ENCODE assay signal across 15 cellular contexts in the genomic region with DNA sequence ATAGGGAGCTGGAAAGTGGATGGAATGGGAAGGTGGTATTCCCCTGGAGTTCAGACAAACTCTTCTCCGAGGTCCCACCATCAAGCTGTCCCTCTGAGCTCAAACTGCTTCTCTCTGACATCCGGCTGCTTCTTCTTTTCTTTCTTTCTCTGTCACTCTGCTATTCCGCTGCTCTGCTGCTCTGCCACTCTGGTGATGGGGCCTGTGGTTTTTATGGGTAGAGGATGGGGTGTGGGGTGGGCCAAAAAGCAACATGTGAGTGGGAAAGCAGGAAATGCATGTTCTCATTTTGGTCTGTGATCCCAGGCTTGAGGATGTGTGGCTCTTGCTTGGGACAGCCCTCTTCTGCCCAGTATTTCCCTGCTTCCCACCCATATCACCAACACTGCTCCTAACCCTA. TPM values are rescaled to one million over a fixed set of nuclear protein-coding genes. Genes with fewer than 3 reads are reported as not detected.
DNase-seq lines count a peak whose midpoint lies in the region; ATAC-seq and TF ChIP-seq lines count a peak whose summit lies in the region.
"Had no signal": no experiment of that assay in that cellular context is flagged by ENCODE, and none has a peak within 500 bp of the region (broad histone marks: within the 10 kb centered on the region; RNA-seq: fewer than 3 reads in every experiment).

No MANE protein-coding gene starts in this region.

- peaks cover 50% of the 10 kb centered on the region for H3K4me1 Mint-ChIP-seq in activated T-helper 17 cell treated with anti-CD3 and anti-CD28 coated beads, Interleukin-2, amount 50 U/mL, for 72 hours
- H3K4me1 Mint-ChIP-seq in natural killer cell = peaks cover 49 to 70% of the 10 kb centered on the region in 2 donors

- H4K20me1 ChIP-seq in DOHH2 (ENCODE audit: control insufficient read depth, insufficient read depth, low read depth, low read length) = no peaks in the 10 kb centered on the region
- no peaks in the 10 kb centered on the region for H4K20me1 ChIP-seq in OCI-LY1 (ENCODE audit: insufficient read depth, low read length)

- H3K79me2 ChIP-seq in DOHH2 (ENCODE audit: control insufficient read depth, low read length) (no peaks in the 10 kb centered on the region), OCI-LY1 (ENCODE audit: insufficient read depth, low read length) (no peaks in the 10 kb centered on the region)

- no peak for TF ChIP-seq CTCF in DOHH2 (IDR thresholded peaks at IDR 0.05; ENCODE audit: low read depth, low read length, poor library complexity, severe bottlenecking)
- TF ChIP-seq CTCF in OCI-LY1 (IDR thresholded peaks at IDR 0.05; ENCODE audit: low read length) = no peak
- TF ChIP-seq CTCF in natural killer cell (IDR thresholded peaks at IDR 0.05) = no peak

- peak overlapping the region; percentile 80 for H3K4me3 Mint-ChIP-seq in activated T-helper 17 cell treated with anti-CD3 and anti-CD28 coated beads, Interleukin-2, amount 50 U/mL, for 72 hours
- peak overlapping the region; percentile 85 for H3K4me3 Mint-ChIP-seq in natural killer cell
- H3K4me3 Mint-ChIP-seq: HFFc6, type B pancreatic cell had no signal

- H3K4me3 ChIP-seq in DOHH2 (ENCODE audit: low read length) = no peak overlapping the region
- no peak overlapping the region for H3K4me3 ChIP-seq in OCI-LY1 (ENCODE audit: low read depth, low read length, poor library complexity, severe bottlenecking)
- H3K4me3 ChIP-seq: adrenal gland, heart left ventricle had no signal

- peak; percentile 54 for ATAC-seq in activated T-helper 17 cell treated with anti-CD3 and anti-CD28 coated beads, Interleukin-2, amount 50 U/mL, for 72 hours (replicated peaks)
- peak; percentile 53 to 73 (median 72) for ATAC-seq in natural killer cell
- no peak for ATAC-seq in HG02885 (IDR thresholded peaks at IDR 0.05; ENCODE audit: poor library complexity, unreplicated experiment)
- no peak for ATAC-seq in HG03469 (IDR thresholded peaks at IDR 0.05; ENCODE audit: unreplicated experiment)
- ATAC-seq: heart left ventricle had no signal

- H3K27me3 ChIP-seq in DOHH2 (ENCODE audit: control insufficient read depth, low read length) = no peaks in the 10 kb centered on the region
- no peaks in the 10 kb centered on the region for H3K27me3 ChIP-seq in OCI-LY1 (ENCODE audit: insufficient read depth, low read length)
- H3K27me3 ChIP-seq: adrenal gland, heart left ventricle had no signal

- H3F3A ChIP-seq in DOHH2 (ENCODE audit: control insufficient read depth, insufficient read depth) (peaks cover 59% of the 10 kb centered on the region), OCI-LY1 (ENCODE audit: insufficient read depth, low read length) (no peaks in the 10 kb centered on the region)

- H3K4me1 ChIP-seq in DOHH2 (ENCODE audit: control insufficient read depth, low read length) (peaks cover 57% of the 10 kb centered on the region), OCI-LY1 (ENCODE audit: insufficient read depth, low read length, severe bottlenecking) (peaks cover 30% of the 10 kb centered on the region)

- peak overlapping the region; percentile 87 for H3K27ac Mint-ChIP-seq in activated T-helper 17 cell treated with anti-CD3 and anti-CD28 coated beads, Interleukin-2, amount 50 U/mL, for 72 hours
- H3K27ac Mint-ChIP-seq in natural killer cell = peak overlapping the region; percentile 89 to 92
- H3K27ac Mint-ChIP-seq: HFFc6, type B pancreatic cell had no signal

- H3K27ac ChIP-seq in DOHH2 (ENCODE audit: low read depth, low read length) = no peak overlapping the region
- peak overlapping the region; percentile 70 for H3K27ac ChIP-seq in OCI-LY1 (ENCODE audit: low read depth, low read length, poor library complexity, severe bottlenecking)
- H3K27ac ChIP-seq: adrenal gland had no signal

- H3K36me3 Mint-ChIP-seq in activated T-helper 17 cell treated with anti-CD3 and anti-CD28 coated beads, Interleukin-2, amount 50 U/mL, for 72 hours (ENCODE audit: low read depth) = peaks cover 6% of the 10 kb centered on the region
- H3K36me3 Mint-ChIP-seq in natural killer cell = peaks cover 8% of the 10 kb centered on the region

- intact Hi-C loops in natural killer cell (cut with micrococcal nuclease) = loop anchor here (5.0 kb wide), 1 partner anchor 55 kb away; no protein-coding TSS in a partner anchor

- no peaks in the 10 kb centered on the region for H3K27me3 Mint-ChIP-seq in activated T-helper 17 cell treated with anti-CD3 and anti-CD28 coated beads, Interleukin-2, amount 50 U/mL, for 72 hours
- no peaks in the 10 kb centered on the region for H3K27me3 Mint-ChIP-seq in natural killer cell (ENCODE audit: low read depth in 2 of 2)

- no peak overlapping the region for H2AFZ ChIP-seq in OCI-LY1 (ENCODE audit: low read length)

- H3K9me3 ChIP-seq in DOHH2 (ENCODE audit: control insufficient read depth, insufficient read depth, low read length) (peaks cover 8% of the 10 kb centered on the region; the same call in 1 of the 2 replicates), OCI-LY1 (ENCODE audit: low read length) (no peaks in the 10 kb centered on the region)
- H3K9me3 ChIP-seq: adrenal gland had no signal

- H3K9me3 Mint-ChIP-seq in activated T-helper 17 cell treated with anti-CD3 and anti-CD28 coated beads, Interleukin-2, amount 50 U/mL, for 72 hours = peaks cover 6% of the 10 kb centered on the region
- peaks cover 0 to 4% of the 10 kb centered on the region in 2 donors for H3K9me3 Mint-ChIP-seq in natural killer cell
- H3K9me3 Mint-ChIP-seq: HFFc6, type B pancreatic cell had no signal

- H3K9ac ChIP-seq in OCI-LY1 (ENCODE audit: low read length) = no peak overlapping the region; the same call in 1 of the 2 replicates

- H3K36me3 ChIP-seq in DOHH2 (ENCODE audit: control insufficient read depth, low read length) = peaks cover 4% of the 10 kb centered on the region; the same call in 1 of the 2 replicates
- H3K36me3 ChIP-seq in OCI-LY1 (ENCODE audit: insufficient read depth, low read length) = no peaks in the 10 kb centered on the region
- H3K36me3 ChIP-seq: adrenal gland, heart left ventricle had no signal

- H3K4me2 ChIP-seq in DOHH2 (ENCODE audit: low read length) (peak overlapping the region; percentile 18; the same call in 1 of the 2 replicates), OCI-LY1 (ENCODE audit: low read length) (peak overlapping the region; percentile 31; the same call in 1 of the 2 replicates)

- no peak for DNase-seq in natural killer cell
- DNase-seq in D341Med (ENCODE audit: low spot score) = no peak
- DNase-seq in amygdala (lab: John Stamatoyannopoulos, UW) = no peak
- DNase-seq: adrenal gland, heart left ventricle, HFFc6, NCI-H1930 had no signal

- no peaks in the 10 kb centered on the region for H3K9me2 ChIP-seq in DOHH2 (replicated peaks; ENCODE audit: control insufficient read depth, low read length)
- H3K9me2 ChIP-seq in OCI-LY1 (ENCODE audit: low read depth, low read length) = no peaks in the 10 kb centered on the region

RNA-seq across cellular contexts. Expression of a gene that starts 30.7 kb away (rescaled TPM):
- 1 to 10 TPM; 6.1 to 7.7 TPM for total RNA-seq in activated T-helper 17 cell treated with anti-CD3 and anti-CD28 coated beads, Interleukin-2, amount 50 U/mL, for 72 hours
- total RNA-seq in natural killer cell = 1 to 10 TPM in 1 of 3 donors, under 1 TPM in 2; 0.64 to 1.5 (median 0.72) TPM
- total RNA-seq: HFFc6, mesenteric fat pad, pulmonary artery endothelial cell had no signal

RNA-seq across cellular contexts. Expression of a gene that starts 32.7 kb away (rescaled TPM):
- 100 to 1,000 TPM; 146 to 267 TPM for total RNA-seq in activated T-helper 17 cell treated with anti-CD3 and anti-CD28 coated beads, Interleukin-2, amount 50 U/mL, for 72 hours
- total RNA-seq in natural killer cell = 100 to 1,000 TPM; 140 to 219 (median 209) TPM

RNA-seq across cellular contexts. Expression of a gene that starts 58.5 kb away (rescaled TPM):
- 100 to 1,000 TPM in 1 of 2 donors, 10 to 100 TPM in 1; 51.8 to 150 TPM for total RNA-seq in activated T-helper 17 cell treated with anti-CD3 and anti-CD28 coated beads, Interleukin-2, amount 50 U/mL, for 72 hours
- total RNA-seq in natural killer cell = 1,000 to 10,000 TPM in 1 of 3 donors, 100 to 1,000 TPM in 2; 739 to 1,541 (median 990) TPM
- total RNA-seq: HFFc6 had no signal

Comparison
In these comparisons a context has a peak if more than half of its experiments do, and no peak if none do; other contexts are left out.
1. ATAC-seq: peak in activated T-helper 17 cell treated with anti-CD3 and anti-CD28 coated beads, Interleukin-2, amount 50 U/mL, for 72 hours (single experiment) and natural killer cell (3 of 3); none in HG02885 (single experiment) and HG03469 (single experiment).
2. RNA of a gene that starts 58.5 kb away (total RNA-seq): 739 to 1,541 TPM in natural killer cell; 51.8 to 150 TPM in activated T-helper 17 cell treated with anti-CD3 and anti-CD28 coated beads, Interleukin-2, amount 50 U/mL, for 72 hours; every median in the first group is over 4 times any median in the second.